ENCODE assay signal across 9 cellular contexts in the genomic region with DNA sequence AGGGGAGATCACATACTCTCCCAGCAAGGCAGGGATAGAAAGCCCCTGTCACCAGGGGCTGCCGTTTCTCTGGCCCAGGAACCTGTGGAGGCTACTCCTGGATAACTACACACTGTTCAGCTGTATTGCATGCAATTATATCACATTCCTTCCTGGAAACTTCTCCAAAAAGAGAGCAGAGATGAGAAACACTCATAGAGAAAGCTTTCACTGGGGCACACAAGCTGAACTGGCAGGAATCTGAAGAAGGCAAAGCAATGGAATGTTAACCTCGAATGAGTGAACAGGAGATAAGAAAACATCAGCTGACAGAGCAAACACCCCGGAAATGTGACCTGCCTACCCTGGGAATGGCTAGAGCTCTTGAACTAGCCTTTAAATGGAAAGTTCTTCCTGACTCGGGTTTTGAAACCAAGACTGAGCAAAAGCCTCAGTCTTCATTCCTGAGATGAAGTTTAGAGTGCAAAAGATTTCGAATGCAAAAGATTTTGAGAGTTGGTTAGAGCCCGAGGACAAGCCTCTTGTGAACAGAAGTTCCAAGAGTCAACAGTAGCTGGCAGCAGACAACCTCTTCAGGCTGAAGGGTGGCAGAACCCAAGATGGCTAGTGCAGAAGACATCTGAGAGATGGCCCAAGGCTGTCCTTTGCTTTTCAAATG. TPM values are rescaled to one million over a fixed set of nuclear protein-coding genes. Genes with fewer than 3 reads are reported as not detected.
A peak's percentile ranks its signal among the peaks of the same experiment; 100 is the strongest.
DNase-seq lines count a peak whose midpoint lies in the region; ATAC-seq, FAIRE-seq and TF ChIP-seq lines count a peak whose summit lies in the region.
"Had no signal": no experiment of that assay in that cellular context is flagged by ENCODE, and none has a peak within 500 bp of the region (broad histone marks: within the 10 kb centered on the region; RNA-seq: fewer than 3 reads in every experiment).

No MANE protein-coding gene starts in this region.

- no peak overlapping the region for H3T11ph ChIP-seq in H9 (ENCODE audit: low read length)

- no peak overlapping the region for H4K91ac ChIP-seq in H9 (ENCODE audit: insufficient read length, low read depth, low read length)

- H4K5ac ChIP-seq in H9 (ENCODE audit: insufficient read length, low read depth, low read length) = no peak overlapping the region

- no peaks in the 10 kb centered on the region for H3K36me3 ChIP-seq in WERI-Rb-1
- no peaks in the 10 kb centered on the region for H3K36me3 ChIP-seq in keratinocyte (ENCODE audit: control insufficient read depth in 2 of 2, extremely low read depth in 1 of 2, insufficient read depth in 2 of 2, low read length in 2 of 2)

- H3K4me1 Mint-ChIP-seq in H9 = peaks cover 15 to 31% of the 10 kb centered on the region in 2 experiments

- ATAC-seq in GM21526 (IDR thresholded peaks at IDR 0.05; ENCODE audit: low FRiP score, unreplicated experiment) = no peak
- ATAC-seq in esophagus mucosa = no peak

- no peaks in the 10 kb centered on the region for H3K23me2 ChIP-seq in H9 (ENCODE audit: insufficient read length, low read depth, low read length, poor library complexity, severe bottlenecking)

- H2BK5ac ChIP-seq in H9 (ENCODE audit: insufficient read length, low read length) = no peak overlapping the region

- H3K36me3 Mint-ChIP-seq in H9 (ENCODE audit: insufficient read depth in 1 of 3, low read depth in 3 of 3) = no peaks in the 10 kb centered on the region

- no peak overlapping the region for H2AK5ac ChIP-seq in H9 (ENCODE audit: insufficient read length, low read length)

- no peak overlapping the region for H2BK120ac ChIP-seq in H9 (ENCODE audit: low read depth, low read length, poor library complexity, severe bottlenecking)

- H3K4me1 ChIP-seq in H9 (ENCODE audit: insufficient read depth, low read length) (peaks cover 6% of the 10 kb centered on the region), keratinocyte (ENCODE audit: control insufficient read depth, extremely low read depth, insufficient read depth, low read length) (peaks cover 37% of the 10 kb centered on the region)

- H3K79me1 ChIP-seq in H9 (ENCODE audit: insufficient read depth, low read depth, low read length, poor library complexity, severe bottlenecking) = no peaks in the 10 kb centered on the region

- H4K20me1 ChIP-seq in H9 (ENCODE audit: control insufficient read depth, insufficient read depth, insufficient read length) (no peaks in the 10 kb centered on the region), keratinocyte (ENCODE audit: control insufficient read depth, extremely low read depth, insufficient read depth, low read length) (no peaks in the 10 kb centered on the region)

- H2BK15ac ChIP-seq in H9 (ENCODE audit: low read depth, low read length) = no peak overlapping the region

- no peaks in the 10 kb centered on the region for H3K9me1 ChIP-seq in keratinocyte (ENCODE audit: control insufficient read depth, extremely low read depth, insufficient read depth, low read length)

- no peak overlapping the region for H3K4ac ChIP-seq in H9 (ENCODE audit: low read depth, low read length)

- no peak overlapping the region for H3K4me3 Mint-ChIP-seq in H9
- H3K4me3 Mint-ChIP-seq: activated naive CD8-positive, alpha-beta T cell had no signal

- no peak overlapping the region for H2BK20ac ChIP-seq in H9 (ENCODE audit: low read depth, low read length, poor library complexity, severe bottlenecking)

- TF ChIP-seq CTCF in H9 (conservative IDR thresholded peaks at IDR 0.05) (peak; percentile 70), WERI-Rb-1 (IDR thresholded peaks at IDR 0.05; ENCODE audit: low read depth, low read length) (peak; percentile 66), keratinocyte (optimal IDR thresholded peaks at IDR 0.05 in 1 of 3, IDR thresholded peaks at IDR 0.05 in 1 of 3, conservative IDR thresholded peaks at IDR 0.05 in 1 of 3; ENCODE audit: extremely low read depth in 1 of 3, insufficient read depth in 2 of 3, low read length in 3 of 3) (peak; percentile 62 to 88 (median 67))

- H3K27me3 Mint-ChIP-seq in H9 (ENCODE audit: low read depth) = no peaks in the 10 kb centered on the region

- no peak overlapping the region for H3K56ac ChIP-seq in H9 (ENCODE audit: insufficient read length, low read depth, low read length)

- no peak overlapping the region for H3K4me3 ChIP-seq in WERI-Rb-1 (ENCODE audit: low read depth, low read length)
- H3K4me3 ChIP-seq in keratinocyte (ENCODE audit: control insufficient read depth in 2 of 3, extremely low read depth in 1 of 3, insufficient read depth in 2 of 3, low read depth in 1 of 3, low read length in 3 of 3) = peak overlapping the region in 1 of 3 experiments; percentile 9

- H3K27me3 ChIP-seq in H9 (ENCODE audit: insufficient read depth, low read length) (no peaks in the 10 kb centered on the region), WERI-Rb-1 (ENCODE audit: insufficient read depth, low read depth, severe bottlenecking) (no peaks in the 10 kb centered on the region), keratinocyte (ENCODE audit: control insufficient read depth, extremely low read depth, insufficient read depth, low read length) (no peaks in the 10 kb centered on the region)

- H3K27ac ChIP-seq in H9 (ENCODE audit: insufficient read length, low read depth, low read length) (no peak overlapping the region), WERI-Rb-1 (no peak overlapping the region), keratinocyte (ENCODE audit: control insufficient read depth, insufficient read depth, low read length) (peak overlapping the region; percentile 84)

- H3K18ac ChIP-seq in H9 (ENCODE audit: insufficient read length, low read depth, low read length) = no peak overlapping the region

- H3K9me3 Mint-ChIP-seq in H9 = no peaks in the 10 kb centered on the region

- H3K14ac ChIP-seq in H9 (ENCODE audit: insufficient read depth, low read length) = no peak overlapping the region

- no peak overlapping the region for H4K8ac ChIP-seq in H9 (replicated peaks; ENCODE audit: insufficient read length, low read depth, low read length)

- WGBS in H9 (ENCODE audit: extremely low coverage, insufficient read length, low lambda C conversion rate) = no CpG with 5 or more reads among the region's 6 CpGs

- no peak overlapping the region for H3K23ac ChIP-seq in H9 (ENCODE audit: insufficient read length, low read depth, low read length)

- no peak overlapping the region for H2AFZ ChIP-seq in H9 (ENCODE audit: low read length)
- peak overlapping the region; percentile 77 for H2AFZ ChIP-seq in keratinocyte (ENCODE audit: control insufficient read depth, low read length)

- DNase-seq in 8988T (peak; percentile 68), H9 (peak; percentile 47), WERI-Rb-1 (peak; percentile 18), keratinocyte (ENCODE audit: low read depth, low spot score) (peak; percentile 28), NCI-H526 treated with DMSO at 0.1 percent for 48 hours (lab: John Stamatoyannopoulos, UW) (no peak), NCI-H2107 (lab: John Stamatoyannopoulos, UW) (no peak)

- H2BK12ac ChIP-seq in H9 (ENCODE audit: insufficient read length, low read depth, low read length) = no peak overlapping the region

- H3K27ac Mint-ChIP-seq in H9 = peak overlapping the region in 2 of 3 experiments; percentile 7 to 17; a peak in 4 of 7 replicates
- H3K27ac Mint-ChIP-seq: activated naive CD8-positive, alpha-beta T cell had no signal

- dilution Hi-C loops in keratinocyte (cut with MboI; ENCODE audit: extremely low pct_ligation_motif_present, low sequenced_read_pairs) = no loop called here

- H3K4me2 ChIP-seq in H9 (ENCODE audit: insufficient read depth, insufficient read length, low read length) = no peak overlapping the region
- peak overlapping the region; percentile 49 for H3K4me2 ChIP-seq in keratinocyte (ENCODE audit: control insufficient read depth, extremely low read depth, insufficient read depth, low read depth, low read length)

- H3K79me2 ChIP-seq in H9 (ENCODE audit: insufficient read depth, low read length) (no peaks in the 10 kb centered on the region), keratinocyte (ENCODE audit: control insufficient read depth, insufficient read depth, low read length) (no peaks in the 10 kb centered on the region)

- H3K9me3 ChIP-seq in H9 (ENCODE audit: control insufficient read depth, low read depth, low read length) (no peaks in the 10 kb centered on the region), WERI-Rb-1 (ENCODE audit: severe bottlenecking) (no peaks in the 10 kb centered on the region), keratinocyte (ENCODE audit: control insufficient read depth, low read depth, low read length) (no peaks in the 10 kb centered on the region)

- peak; percentile 90 for FAIRE-seq in keratinocyte (lab: Jason Lieb, UNC)

- H3K9ac ChIP-seq in H9 (ENCODE audit: extremely low read depth, insufficient read length, low read length) = no peak overlapping the region
- H3K9ac ChIP-seq in keratinocyte (ENCODE audit: control insufficient read depth, extremely low read depth, insufficient read depth, low read length) = peak overlapping the region; percentile 55

RNA-seq across cellular contexts. Expression of gene CCN1, which starts 32.3 kb away (rescaled TPM):
- total RNA-seq in H9 (2021) = 57.1 and 59.1 TPM in 2 replicates
- 77.2 to 238 TPM (median 95.2 TPM) in 3 replicates for polyA plus RNA-seq in keratinocyte
- 58.9 TPM for polyA plus RNA-seq in keratinocyte (2011; ENCODE audit: low read depth)
- polyA plus RNA-seq in keratinocyte (2011; cell fraction: cytosol; rRNA removed) = 74.0 and 77.9 TPM in 2 replicates
- polyA plus RNA-seq in keratinocyte (2011; cell fraction: nucleus; rRNA removed) = 520 and 553 TPM in 2 replicates
- polyA plus RNA-seq in keratinocyte (2012; ENCODE audit: low replicate concordance) = 186 and 227 TPM in 2 replicates
- polyA minus RNA-seq in keratinocyte = 54.3 to 160 TPM (median 85.0 TPM) in 3 replicates
- polyA minus RNA-seq in keratinocyte (2011; cell fraction: cytosol; rRNA and poly(A)+ RNA removed) = 143 TPM
- 180 and 278 TPM in 2 replicates for polyA minus RNA-seq in keratinocyte (2011; cell fraction: nucleus; rRNA and poly(A)+ RNA removed)
- total RNA-seq in esophagus mucosa = 2.5 TPM

Comparison
In these comparisons a context has a peak if more than half of its experiments do, and no peak if none do; other contexts are left out.
1. DNase-seq: peak in 8988T (single experiment), H9 (single experiment), WERI-Rb-1 (single experiment) and keratinocyte (single experiment); none in NCI-H526 treated with DMSO at 0.1 percent for 48 hours (single experiment) and NCI-H2107 (single experiment).
2. RNA of gene CCN1, which starts 32.3 kb away (total RNA-seq): 57.1 to 59.1 TPM in H9; 2.5 TPM in esophagus mucosa (single experiment); every median in the first group is over 10 times any median in the second.
3. Peak in every context shown above with its lines, with median percentiles within 50 percentile points of each other: CTCF ChIP-seq.